In the genomic region with DNA sequence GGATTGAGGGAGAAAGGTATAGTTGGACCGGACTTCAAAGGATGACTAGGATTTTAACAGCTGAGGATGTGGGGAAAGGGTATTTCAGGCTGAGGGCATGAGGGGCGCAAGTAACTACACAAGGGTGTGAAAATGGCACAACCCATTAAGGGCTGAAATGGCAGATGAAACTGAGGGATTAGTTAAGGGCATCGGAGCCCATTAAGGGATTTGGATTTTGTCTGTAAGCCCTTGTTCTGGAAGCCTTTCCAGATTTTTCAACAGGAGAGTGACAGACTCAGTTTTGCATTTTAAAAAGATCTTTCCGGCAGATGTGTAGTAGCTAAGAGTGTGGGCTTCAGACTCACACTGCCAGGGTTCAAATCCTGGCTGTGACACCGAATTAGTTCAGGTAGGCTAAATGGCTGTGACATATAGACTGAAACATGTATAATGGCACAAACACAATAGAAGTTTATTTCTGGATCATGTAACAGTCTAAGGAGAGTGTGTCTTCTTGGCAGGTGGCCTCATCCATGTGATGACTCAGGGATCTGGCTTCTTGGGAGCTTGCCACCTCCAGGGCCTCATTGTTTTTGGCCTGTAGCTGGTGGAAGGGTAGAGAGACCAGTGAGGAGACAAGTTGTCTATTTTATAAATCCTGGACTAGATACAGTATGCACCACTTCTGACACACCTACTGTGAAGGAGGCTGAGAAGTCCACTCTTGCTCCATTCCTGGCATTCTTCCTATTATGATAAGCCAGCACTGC, we compare ENCODE assay signal across 13 cellular contexts. TPM values are rescaled to one million over a fixed set of nuclear protein-coding genes. Genes with fewer than 3 reads are reported as not detected.
A peak's percentile ranks its signal among the peaks of the same experiment; 100 is the strongest.
DNase-seq lines count a peak whose midpoint lies in the region; ATAC-seq, FAIRE-seq and TF ChIP-seq lines count a peak whose summit lies in the region.
"Had no signal": no experiment of that assay in that cellular context is flagged by ENCODE, and none has a peak within 500 bp of the region (broad histone marks: within the 10 kb centered on the region; RNA-seq: fewer than 3 reads in every experiment).

No MANE protein-coding gene starts in this region.

- dilution Hi-C loops in endothelial cell of umbilical vein (cut with MboI; ENCODE audit: extremely low pct_ligation_motif_present, low sequenced_read_pairs) = no loop called here

- H3K9me3 ChIP-seq in endothelial cell of umbilical vein (replicated peaks; ENCODE audit: control insufficient read depth, insufficient read depth, low read length) = no peaks in the 10 kb centered on the region

- no peaks in the 10 kb centered on the region for H3K79me2 ChIP-seq in endothelial cell of umbilical vein (ENCODE audit: control insufficient read depth, insufficient read depth, low read length)
- H3K79me2 ChIP-seq: hepatocyte, parathyroid adenoma had no signal

- peak; percentile 76 for FAIRE-seq in endothelial cell of umbilical vein (lab: Jason Lieb, UNC)

- POLR2A ChIA-PET in endothelial cell of umbilical vein (lab: Charles Lee) = no interaction called here

- DNase-seq in EL (peak; percentile 82), NCI-H524 treated with DMSO at 0.1 percent for 48 hours (lab: John Stamatoyannopoulos, UW) (peak; percentile 59), endothelial cell of umbilical vein (ENCODE audit: low read depth, low spot score) (peak; percentile 55), omental fat pad (ENCODE audit: low spot score) (no peak), NCI-H526 treated with DMSO at 0.1 percent for 48 hours (lab: John Stamatoyannopoulos, UW) (no peak)
- no peak for DNase-seq in effector CD4-positive, alpha-beta T cell
- DNase-seq: activated naive CD8-positive, alpha-beta T cell treated with anti-CD3 and anti-CD28 coated beads for 36 hours; stimulated activated CD8-positive, alpha-beta memory T cell treated with anti-CD3 and anti-CD28 coated beads, Interleukin-4, amount 100 ng/mL, for 48 hours had no signal

- CTCF ChIA-PET in endothelial cell of umbilical vein (lab: Charles Lee) = interaction anchor here (0.6 to 2.6 kb wide), 4 partner anchors 10 to 99 kb away, joined by 3 to 9 read pairs (median 6); a partner anchor contains a TSS

- peak; percentile 88 for ATAC-seq in omental fat pad (ENCODE audit: low FRiP score)
- no peak for ATAC-seq in GM21825 (IDR thresholded peaks at IDR 0.05; ENCODE audit: unreplicated experiment)
- no peak for ATAC-seq in HG02642 (IDR thresholded peaks at IDR 0.05; ENCODE audit: poor library complexity, unreplicated experiment)
- ATAC-seq: WTC11 had no signal

- no peak overlapping the region for H3K9ac ChIP-seq in endothelial cell of umbilical vein (replicated peaks; ENCODE audit: extremely low read depth, insufficient read depth, low read length)
- H3K9ac ChIP-seq: parathyroid adenoma had no signal

- no peaks in the 10 kb centered on the region for H4K20me1 ChIP-seq in endothelial cell of umbilical vein (replicated peaks; ENCODE audit: control insufficient read depth, extremely low read depth, insufficient read depth, low read length)

- no peaks in the 10 kb centered on the region for H3K27me3 ChIP-seq in endothelial cell of umbilical vein (ENCODE audit: control insufficient read depth in 2 of 2, insufficient read depth in 2 of 2, low read length in 2 of 2)
- H3K27me3 ChIP-seq: hepatocyte had no signal

- H2AFZ ChIP-seq in endothelial cell of umbilical vein (ENCODE audit: low read depth, low read length) = no peak overlapping the region
- H2AFZ ChIP-seq: hepatocyte, parathyroid adenoma had no signal

- H3K27ac ChIP-seq in endothelial cell of umbilical vein (ENCODE audit: insufficient read depth, low read depth, low read length) = no peak overlapping the region
- H3K27ac ChIP-seq: hepatocyte, parathyroid adenoma had no signal

- H3K4me2 ChIP-seq in endothelial cell of umbilical vein (ENCODE audit: insufficient read depth, low read length) = no peak overlapping the region
- H3K4me2 ChIP-seq: hepatocyte had no signal

- H3K36me3 ChIP-seq in endothelial cell of umbilical vein (ENCODE audit: control insufficient read depth in 2 of 2, extremely low read depth in 1 of 2, insufficient read depth in 2 of 2, low read length in 2 of 2) = no peaks in the 10 kb centered on the region

- TF ChIP-seq POLR2A in endothelial cell of umbilical vein (IDR thresholded peaks at IDR 0.05; ENCODE audit: low read depth, low read length) = no peak

- intact Hi-C loops in endothelial cell of umbilical vein (cut with micrococcal nuclease) = no loop called here

- no peaks in the 10 kb centered on the region for H3K9me1 ChIP-seq in endothelial cell of umbilical vein (replicated peaks; ENCODE audit: control insufficient read depth, extremely low read depth, insufficient read depth, low read length)

- H3K4me3 ChIP-seq in endothelial cell of umbilical vein (replicated peaks in 1 of 3; ENCODE audit: insufficient read depth in 1 of 3, low read depth in 1 of 3, low read length in 3 of 3) = no peak overlapping the region
- H3K4me3 ChIP-seq: hepatocyte had no signal

- BruUV-seq in endothelial cell of umbilical vein (replicated peaks; lab: Mats Ljungman, UMichigan) = no TSS peak

- H3K4me1 ChIP-seq in endothelial cell of umbilical vein (ENCODE audit: control insufficient read depth, extremely low read depth, insufficient read depth, low read length) = peaks cover 10% of the 10 kb centered on the region
- H3K4me1 ChIP-seq: parathyroid adenoma had no signal

- TF ChIP-seq CTCF in endothelial cell of umbilical vein (IDR thresholded peaks at IDR 0.05; ENCODE audit: extremely low read depth in 1 of 2, insufficient read depth in 1 of 2, low read depth in 1 of 2, low read length in 2 of 2) = no peak
- no peak for TF ChIP-seq CTCF in omental fat pad (IDR thresholded peaks at IDR 0.05)

TF ChIP-seq in endothelial cell of umbilical vein, 7 proteins besides CTCF, POLR2A, EP300 and RAD21:
- peak; percentile 42 for TF ChIP-seq FOS (IDR thresholded peaks at IDR 0.05; ENCODE audit: borderline replicate concordance, insufficient read depth, low read length)
- no peak for TF ChIP-seq GATA2 (IDR thresholded peaks at IDR 0.05; ENCODE audit: insufficient read depth, insufficient read length, low read depth, low read length)
- TF ChIP-seq, protein P1, sequence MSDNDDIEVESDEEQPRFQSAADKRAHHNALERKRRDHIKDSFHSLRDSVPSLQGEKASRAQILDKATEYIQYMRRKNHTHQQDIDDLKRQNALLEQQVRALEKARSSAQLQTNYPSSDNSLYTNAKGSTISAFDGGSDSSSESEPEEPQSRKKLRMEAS (IDR thresholded peaks at IDR 0.05; ENCODE audit: insufficient read depth, insufficient read length) = no peak

RNA-seq across cellular contexts. Expression of a gene that starts 49.6 kb away (rescaled TPM):
- 45.9 and 47.1 TPM in 2 replicates for total RNA-seq in endothelial cell of umbilical vein
- polyA plus RNA-seq in endothelial cell of umbilical vein = 87.8 and 89.0 TPM in 2 replicates
- polyA plus RNA-seq in endothelial cell of umbilical vein (2011; cell fraction: cytosol; rRNA removed) = 96.5 and 103 TPM in 2 replicates
- 51.1 and 63.7 TPM in 2 replicates for polyA plus RNA-seq in endothelial cell of umbilical vein (2011; cell fraction: nucleus; rRNA removed)
- polyA plus RNA-seq in endothelial cell of umbilical vein (2012) = 36.4 and 68.8 TPM in 2 replicates
- 50.6 and 55.5 TPM in 2 replicates for polyA minus RNA-seq in endothelial cell of umbilical vein
- 57.5 TPM for polyA minus RNA-seq in endothelial cell of umbilical vein (2011; cell fraction: cytosol; rRNA and poly(A)+ RNA removed)
- 13.0 and 21.8 TPM in 2 replicates for polyA minus RNA-seq in endothelial cell of umbilical vein (2011; cell fraction: nucleus; rRNA and poly(A)+ RNA removed)
- total RNA-seq in omental fat pad = 1 to 10 TPM; 2.3 to 5.2 (median 3.2) TPM

RNA-seq across cellular contexts. Expression of a gene that starts 56.4 kb away (rescaled TPM):
- total RNA-seq in endothelial cell of umbilical vein (11.5 and 11.6 TPM in 2 replicates), omental fat pad (10 to 100 TPM; 44.5 to 92.1 (median 53.7) TPM)
- 8.4 and 9.0 TPM in 2 replicates for polyA plus RNA-seq in endothelial cell of umbilical vein
- polyA plus RNA-seq in endothelial cell of umbilical vein (2011; cell fraction: cytosol; rRNA removed) = 2.8 and 5.0 TPM in 2 replicates
- 30.8 and 33.9 TPM in 2 replicates for polyA plus RNA-seq in endothelial cell of umbilical vein (2011; cell fraction: nucleus; rRNA removed)
- 1.6 and 2.7 TPM in 2 replicates for polyA plus RNA-seq in endothelial cell of umbilical vein (2012)
- 66.2 and 89.1 TPM in 2 replicates for polyA minus RNA-seq in endothelial cell of umbilical vein
- 20.6 TPM for polyA minus RNA-seq in endothelial cell of umbilical vein (2011; cell fraction: cytosol; rRNA and poly(A)+ RNA removed)
- 107 and 125 TPM in 2 replicates for polyA minus RNA-seq in endothelial cell of umbilical vein (2011; cell fraction: nucleus; rRNA and poly(A)+ RNA removed)

Comparison
In these comparisons a context has a peak if more than half of its experiments do, and no peak if none do; other contexts are left out.
1. DNase-seq: peak in EL (single experiment), NCI-H524 treated with DMSO at 0.1 percent for 48 hours (single experiment) and endothelial cell of umbilical vein (single experiment); none in omental fat pad (single experiment), effector CD4-positive, alpha-beta T cell (single experiment) and NCI-H526 treated with DMSO at 0.1 percent for 48 hours (single experiment).